In the genomic region with DNA sequence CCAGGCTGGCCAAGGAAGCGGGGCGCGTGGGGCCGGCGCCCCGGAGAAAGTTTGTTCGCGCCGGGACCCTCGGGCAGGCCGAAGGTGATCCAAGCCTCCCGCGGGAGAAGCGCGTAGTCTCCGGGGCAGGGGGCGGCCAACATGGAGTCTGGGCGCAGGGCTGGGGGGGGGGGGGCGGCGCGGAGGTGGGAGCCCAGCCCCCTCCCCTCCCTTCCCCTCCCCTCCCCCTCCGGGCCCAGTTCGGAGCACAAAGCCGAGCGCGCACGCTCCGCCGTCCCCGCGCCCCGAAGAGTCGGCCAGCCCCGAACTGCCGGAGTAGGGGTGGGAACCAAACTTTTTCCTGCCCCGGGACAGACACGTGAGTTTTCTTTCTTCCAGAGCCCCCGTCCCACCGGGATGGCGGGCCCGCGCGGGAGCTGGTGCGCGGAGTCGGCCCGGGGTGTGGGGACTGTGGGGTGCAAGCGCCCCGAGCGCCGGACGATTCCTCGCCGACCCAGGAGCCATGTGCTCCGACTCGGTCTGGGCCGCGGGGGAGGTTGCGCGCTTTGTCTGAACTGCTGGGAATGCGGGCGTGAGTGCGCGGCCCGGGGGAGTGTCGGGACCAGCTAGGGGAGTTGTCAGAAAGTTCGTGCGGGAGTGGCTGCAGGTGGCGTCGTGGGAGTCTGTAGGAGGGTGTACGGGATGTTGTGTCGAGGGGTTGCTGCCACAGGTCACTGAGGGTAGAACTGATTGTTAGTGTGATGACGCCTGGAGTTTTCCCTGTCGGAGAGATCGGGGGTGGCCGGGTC, we compare ENCODE assay signal across 1 cellular context.
TF ChIP-seq lines count a peak whose summit lies in the region.

No MANE protein-coding gene starts in this region.

TF ChIP-seq in HepG2, 621 proteins besides CTCF, POLR2A, EP300 and RAD21 (continued from another document and continues in another):
- TF ChIP-seq ZBTB42 (CRISPR knock-in tag; IDR thresholded peaks at IDR 0.05) (peak; percentile 70; the same call in 1 of the 2 replicates), PCBP2 (optimal IDR thresholded peaks at IDR 0.05; ENCODE audit: low read depth, low read length, poor library complexity, severe bottlenecking) (no peak), MEIS1 (CRISPR knock-in tag; IDR thresholded peaks at IDR 0.05; ENCODE audit: borderline replicate concordance) (no peak; the same call in 1 of the 2 replicates), MXI1 (IDR thresholded peaks at IDR 0.05; ENCODE audit: borderline replicate concordance, low read depth, low read length) (peak; percentile 80; the same call in 2 of the 3 replicates), MTA3 (CRISPR knock-in tag; IDR thresholded peaks at IDR 0.05) (no peak), ZFP82 (CRISPR knock-in tag; IDR thresholded peaks at IDR 0.05; ENCODE audit: borderline replicate concordance) (no peak), HMGA1 (CRISPR knock-in tag; conservative IDR thresholded peaks at IDR 0.05) (no peak), YEATS4 (CRISPR knock-in tag; IDR thresholded peaks at IDR 0.05; ENCODE audit: borderline replicate concordance) (peak; percentile 67; the same call in 1 of the 2 replicates), ZSCAN20 (CRISPR knock-in tag; IDR thresholded peaks at IDR 0.05; ENCODE audit: borderline replicate concordance) (peak; percentile 51; the same call in 1 of the 2 replicates), POLR2AphosphoS5 (IDR thresholded peaks at IDR 0.05; ENCODE audit: low read depth, low read length) (peak; percentile 48), ETV5 (CRISPR knock-in tag; IDR thresholded peaks at IDR 0.05; ENCODE audit: borderline replicate concordance) (no peak), ZSCAN12 (CRISPR knock-in tag; IDR thresholded peaks at IDR 0.05) (peak; percentile 26; the same call in 1 of the 2 replicates), ZNF530 (CRISPR knock-in tag; IDR thresholded peaks at IDR 0.05; ENCODE audit: low read depth) (no peak), TOPORS (CRISPR knock-in tag; IDR thresholded peaks at IDR 0.05) (no peak; the same call in 1 of the 2 replicates), ARHGAP35 (CRISPR knock-in tag; IDR thresholded peaks at IDR 0.05; ENCODE audit: borderline replicate concordance) (peak; percentile 81), CHCHD3 (CRISPR knock-in tag; IDR thresholded peaks at IDR 0.05) (peak; percentile 93), ZNF224 (CRISPR knock-in tag; IDR thresholded peaks at IDR 0.05) (peak; percentile 78; the same call in 1 of the 2 replicates), SETDB1 (CRISPR knock-in tag; IDR thresholded peaks at IDR 0.05; ENCODE audit: borderline replicate concordance) (0 out of 2 replicates have a peak, but pooled peaks have one; percentile 32), TEAD2 (CRISPR knock-in tag; IDR thresholded peaks at IDR 0.05) (no peak; the same call in 1 of the 2 replicates), ATM (IDR thresholded peaks at IDR 0.05; ENCODE audit: borderline replicate concordance) (no peak), ZNF260 (CRISPR knock-in tag; IDR thresholded peaks at IDR 0.05; ENCODE audit: borderline replicate concordance, low read depth) (0 out of 2 replicates have a peak, but pooled peaks have one; percentile 62), SMARCC2 (IDR thresholded peaks at IDR 0.05) (no peak), CEBPG (CRISPR knock-in tag; IDR thresholded peaks at IDR 0.05) (no peak; the same call in 1 of the 2 replicates), ZNF256 (CRISPR knock-in tag; conservative IDR thresholded peaks at IDR 0.05) (peak; percentile 72), IRX3 (CRISPR knock-in tag; IDR thresholded peaks at IDR 0.05; ENCODE audit: borderline replicate concordance, low read depth) (no peak), TBX2 (CRISPR knock-in tag; IDR thresholded peaks at IDR 0.05; ENCODE audit: borderline replicate concordance) (peak; percentile 70), ZNF44 (CRISPR knock-in tag; IDR thresholded peaks at IDR 0.05) (peak; percentile 85; the same call in 1 of the 2 replicates), RBFOX2 (IDR thresholded peaks at IDR 0.05; ENCODE audit: low read depth, low read length) (peak; percentile 89), ZNF101 (CRISPR knock-in tag; IDR thresholded peaks at IDR 0.05; ENCODE audit: borderline replicate concordance, low read depth) (no peak)
- TF ChIP-seq, protein P1, sequence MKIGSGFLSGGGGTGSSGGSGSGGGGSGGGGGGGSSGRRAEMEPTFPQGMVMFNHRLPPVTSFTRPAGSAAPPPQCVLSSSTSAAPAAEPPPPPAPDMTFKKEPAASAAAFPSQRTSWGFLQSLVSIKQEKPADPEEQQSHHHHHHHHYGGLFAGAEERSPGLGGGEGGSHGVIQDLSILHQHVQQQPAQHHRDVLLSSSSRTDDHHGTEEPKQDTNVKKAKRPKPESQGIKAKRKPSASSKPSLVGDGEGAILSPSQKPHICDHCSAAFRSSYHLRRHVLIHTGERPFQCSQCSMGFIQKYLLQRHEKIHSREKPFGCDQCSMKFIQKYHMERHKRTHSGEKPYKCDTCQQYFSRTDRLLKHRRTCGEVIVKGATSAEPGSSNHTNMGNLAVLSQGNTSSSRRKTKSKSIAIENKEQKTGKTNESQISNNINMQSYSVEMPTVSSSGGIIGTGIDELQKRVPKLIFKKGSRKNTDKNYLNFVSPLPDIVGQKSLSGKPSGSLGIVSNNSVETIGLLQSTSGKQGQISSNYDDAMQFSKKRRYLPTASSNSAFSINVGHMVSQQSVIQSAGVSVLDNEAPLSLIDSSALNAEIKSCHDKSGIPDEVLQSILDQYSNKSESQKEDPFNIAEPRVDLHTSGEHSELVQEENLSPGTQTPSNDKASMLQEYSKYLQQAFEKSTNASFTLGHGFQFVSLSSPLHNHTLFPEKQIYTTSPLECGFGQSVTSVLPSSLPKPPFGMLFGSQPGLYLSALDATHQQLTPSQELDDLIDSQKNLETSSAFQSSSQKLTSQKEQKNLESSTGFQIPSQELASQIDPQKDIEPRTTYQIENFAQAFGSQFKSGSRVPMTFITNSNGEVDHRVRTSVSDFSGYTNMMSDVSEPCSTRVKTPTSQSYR (CRISPR knock-in tag; IDR thresholded peaks at IDR 0.05; ENCODE audit: borderline replicate concordance), result peak; percentile 71
- TF ChIP-seq, protein P2, sequence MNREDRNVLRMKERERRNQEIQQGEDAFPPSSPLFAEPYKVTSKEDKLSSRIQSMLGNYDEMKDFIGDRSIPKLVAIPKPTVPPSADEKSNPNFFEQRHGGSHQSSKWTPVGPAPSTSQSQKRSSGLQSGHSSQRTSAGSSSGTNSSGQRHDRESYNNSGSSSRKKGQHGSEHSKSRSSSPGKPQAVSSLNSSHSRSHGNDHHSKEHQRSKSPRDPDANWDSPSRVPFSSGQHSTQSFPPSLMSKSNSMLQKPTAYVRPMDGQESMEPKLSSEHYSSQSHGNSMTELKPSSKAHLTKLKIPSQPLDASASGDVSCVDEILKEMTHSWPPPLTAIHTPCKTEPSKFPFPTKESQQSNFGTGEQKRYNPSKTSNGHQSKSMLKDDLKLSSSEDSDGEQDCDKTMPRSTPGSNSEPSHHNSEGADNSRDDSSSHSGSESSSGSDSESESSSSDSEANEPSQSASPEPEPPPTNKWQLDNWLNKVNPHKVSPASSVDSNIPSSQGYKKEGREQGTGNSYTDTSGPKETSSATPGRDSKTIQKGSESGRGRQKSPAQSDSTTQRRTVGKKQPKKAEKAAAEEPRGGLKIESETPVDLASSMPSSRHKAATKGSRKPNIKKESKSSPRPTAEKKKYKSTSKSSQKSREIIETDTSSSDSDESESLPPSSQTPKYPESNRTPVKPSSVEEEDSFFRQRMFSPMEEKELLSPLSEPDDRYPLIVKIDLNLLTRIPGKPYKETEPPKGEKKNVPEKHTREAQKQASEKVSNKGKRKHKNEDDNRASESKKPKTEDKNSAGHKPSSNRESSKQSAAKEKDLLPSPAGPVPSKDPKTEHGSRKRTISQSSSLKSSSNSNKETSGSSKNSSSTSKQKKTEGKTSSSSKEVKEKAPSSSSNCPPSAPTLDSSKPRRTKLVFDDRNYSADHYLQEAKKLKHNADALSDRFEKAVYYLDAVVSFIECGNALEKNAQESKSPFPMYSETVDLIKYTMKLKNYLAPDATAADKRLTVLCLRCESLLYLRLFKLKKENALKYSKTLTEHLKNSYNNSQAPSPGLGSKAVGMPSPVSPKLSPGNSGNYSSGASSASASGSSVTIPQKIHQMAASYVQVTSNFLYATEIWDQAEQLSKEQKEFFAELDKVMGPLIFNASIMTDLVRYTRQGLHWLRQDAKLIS (CRISPR knock-in tag; IDR thresholded peaks at IDR 0.05), result no peak; the same call in 1 of the 2 replicates
- TF ChIP-seq, protein P3, sequence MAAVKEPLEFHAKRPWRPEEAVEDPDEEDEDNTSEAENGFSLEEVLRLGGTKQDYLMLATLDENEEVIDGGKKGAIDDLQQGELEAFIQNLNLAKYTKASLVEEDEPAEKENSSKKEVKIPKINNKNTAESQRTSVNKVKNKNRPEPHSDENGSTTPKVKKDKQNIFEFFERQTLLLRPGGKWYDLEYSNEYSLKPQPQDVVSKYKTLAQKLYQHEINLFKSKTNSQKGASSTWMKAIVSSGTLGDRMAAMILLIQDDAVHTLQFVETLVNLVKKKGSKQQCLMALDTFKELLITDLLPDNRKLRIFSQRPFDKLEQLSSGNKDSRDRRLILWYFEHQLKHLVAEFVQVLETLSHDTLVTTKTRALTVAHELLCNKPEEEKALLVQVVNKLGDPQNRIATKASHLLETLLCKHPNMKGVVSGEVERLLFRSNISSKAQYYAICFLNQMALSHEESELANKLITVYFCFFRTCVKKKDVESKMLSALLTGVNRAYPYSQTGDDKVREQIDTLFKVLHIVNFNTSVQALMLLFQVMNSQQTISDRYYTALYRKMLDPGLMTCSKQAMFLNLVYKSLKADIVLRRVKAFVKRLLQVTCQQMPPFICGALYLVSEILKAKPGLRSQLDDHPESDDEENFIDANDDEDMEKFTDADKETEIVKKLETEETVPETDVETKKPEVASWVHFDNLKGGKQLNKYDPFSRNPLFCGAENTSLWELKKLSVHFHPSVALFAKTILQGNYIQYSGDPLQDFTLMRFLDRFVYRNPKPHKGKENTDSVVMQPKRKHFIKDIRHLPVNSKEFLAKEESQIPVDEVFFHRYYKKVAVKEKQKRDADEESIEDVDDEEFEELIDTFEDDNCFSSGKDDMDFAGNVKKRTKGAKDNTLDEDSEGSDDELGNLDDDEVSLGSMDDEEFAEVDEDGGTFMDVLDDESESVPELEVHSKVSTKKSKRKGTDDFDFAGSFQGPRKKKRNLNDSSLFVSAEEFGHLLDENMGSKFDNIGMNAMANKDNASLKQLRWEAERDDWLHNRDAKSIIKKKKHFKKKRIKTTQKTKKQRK (IDR thresholded peaks at IDR 0.05; ENCODE audit: low read length), result no peak
- TF ChIP-seq, protein P4, sequence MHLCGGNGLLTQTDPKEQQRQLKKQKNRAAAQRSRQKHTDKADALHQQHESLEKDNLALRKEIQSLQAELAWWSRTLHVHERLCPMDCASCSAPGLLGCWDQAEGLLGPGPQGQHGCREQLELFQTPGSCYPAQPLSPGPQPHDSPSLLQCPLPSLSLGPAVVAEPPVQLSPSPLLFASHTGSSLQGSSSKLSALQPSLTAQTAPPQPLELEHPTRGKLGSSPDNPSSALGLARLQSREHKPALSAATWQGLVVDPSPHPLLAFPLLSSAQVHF (CRISPR knock-in tag; IDR thresholded peaks at IDR 0.05), result peak; percentile 90; the same call in 1 of the 2 replicates
- TF ChIP-seq, protein P5, sequence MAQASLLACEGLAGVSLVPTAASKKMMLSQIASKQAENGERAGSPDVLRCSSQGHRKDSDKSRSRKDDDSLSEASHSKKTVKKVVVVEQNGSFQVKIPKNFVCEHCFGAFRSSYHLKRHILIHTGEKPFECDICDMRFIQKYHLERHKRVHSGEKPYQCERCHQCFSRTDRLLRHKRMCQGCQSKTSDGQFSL (CRISPR knock-in tag; IDR thresholded peaks at IDR 0.05), result peak; percentile 86
- TF ChIP-seq, protein P6, sequence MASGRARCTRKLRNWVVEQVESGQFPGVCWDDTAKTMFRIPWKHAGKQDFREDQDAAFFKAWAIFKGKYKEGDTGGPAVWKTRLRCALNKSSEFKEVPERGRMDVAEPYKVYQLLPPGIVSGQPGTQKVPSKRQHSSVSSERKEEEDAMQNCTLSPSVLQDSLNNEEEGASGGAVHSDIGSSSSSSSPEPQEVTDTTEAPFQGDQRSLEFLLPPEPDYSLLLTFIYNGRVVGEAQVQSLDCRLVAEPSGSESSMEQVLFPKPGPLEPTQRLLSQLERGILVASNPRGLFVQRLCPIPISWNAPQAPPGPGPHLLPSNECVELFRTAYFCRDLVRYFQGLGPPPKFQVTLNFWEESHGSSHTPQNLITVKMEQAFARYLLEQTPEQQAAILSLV (CRISPR knock-in tag; IDR thresholded peaks at IDR 0.05; ENCODE audit: borderline replicate concordance), result peak; percentile 29; the same call in 1 of the 2 replicates
- TF ChIP-seq, protein P7, sequence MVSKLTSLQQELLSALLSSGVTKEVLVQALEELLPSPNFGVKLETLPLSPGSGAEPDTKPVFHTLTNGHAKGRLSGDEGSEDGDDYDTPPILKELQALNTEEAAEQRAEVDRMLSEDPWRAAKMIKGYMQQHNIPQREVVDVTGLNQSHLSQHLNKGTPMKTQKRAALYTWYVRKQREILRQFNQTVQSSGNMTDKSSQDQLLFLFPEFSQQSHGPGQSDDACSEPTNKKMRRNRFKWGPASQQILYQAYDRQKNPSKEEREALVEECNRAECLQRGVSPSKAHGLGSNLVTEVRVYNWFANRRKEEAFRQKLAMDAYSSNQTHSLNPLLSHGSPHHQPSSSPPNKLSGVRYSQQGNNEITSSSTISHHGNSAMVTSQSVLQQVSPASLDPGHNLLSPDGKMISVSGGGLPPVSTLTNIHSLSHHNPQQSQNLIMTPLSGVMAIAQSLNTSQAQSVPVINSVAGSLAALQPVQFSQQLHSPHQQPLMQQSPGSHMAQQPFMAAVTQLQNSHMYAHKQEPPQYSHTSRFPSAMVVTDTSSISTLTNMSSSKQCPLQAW (CRISPR knock-in tag; IDR thresholded peaks at IDR 0.05), result peak; percentile 85
- TF ChIP-seq, protein P8, sequence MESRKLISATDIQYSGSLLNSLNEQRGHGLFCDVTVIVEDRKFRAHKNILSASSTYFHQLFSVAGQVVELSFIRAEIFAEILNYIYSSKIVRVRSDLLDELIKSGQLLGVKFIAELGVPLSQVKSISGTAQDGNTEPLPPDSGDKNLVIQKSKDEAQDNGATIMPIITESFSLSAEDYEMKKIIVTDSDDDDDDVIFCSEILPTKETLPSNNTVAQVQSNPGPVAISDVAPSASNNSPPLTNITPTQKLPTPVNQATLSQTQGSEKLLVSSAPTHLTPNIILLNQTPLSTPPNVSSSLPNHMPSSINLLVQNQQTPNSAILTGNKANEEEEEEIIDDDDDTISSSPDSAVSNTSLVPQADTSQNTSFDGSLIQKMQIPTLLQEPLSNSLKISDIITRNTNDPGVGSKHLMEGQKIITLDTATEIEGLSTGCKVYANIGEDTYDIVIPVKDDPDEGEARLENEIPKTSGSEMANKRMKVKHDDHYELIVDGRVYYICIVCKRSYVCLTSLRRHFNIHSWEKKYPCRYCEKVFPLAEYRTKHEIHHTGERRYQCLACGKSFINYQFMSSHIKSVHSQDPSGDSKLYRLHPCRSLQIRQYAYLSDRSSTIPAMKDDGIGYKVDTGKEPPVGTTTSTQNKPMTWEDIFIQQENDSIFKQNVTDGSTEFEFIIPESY (CRISPR knock-in tag; IDR thresholded peaks at IDR 0.05), result no peak
- TF ChIP-seq, protein P9, sequence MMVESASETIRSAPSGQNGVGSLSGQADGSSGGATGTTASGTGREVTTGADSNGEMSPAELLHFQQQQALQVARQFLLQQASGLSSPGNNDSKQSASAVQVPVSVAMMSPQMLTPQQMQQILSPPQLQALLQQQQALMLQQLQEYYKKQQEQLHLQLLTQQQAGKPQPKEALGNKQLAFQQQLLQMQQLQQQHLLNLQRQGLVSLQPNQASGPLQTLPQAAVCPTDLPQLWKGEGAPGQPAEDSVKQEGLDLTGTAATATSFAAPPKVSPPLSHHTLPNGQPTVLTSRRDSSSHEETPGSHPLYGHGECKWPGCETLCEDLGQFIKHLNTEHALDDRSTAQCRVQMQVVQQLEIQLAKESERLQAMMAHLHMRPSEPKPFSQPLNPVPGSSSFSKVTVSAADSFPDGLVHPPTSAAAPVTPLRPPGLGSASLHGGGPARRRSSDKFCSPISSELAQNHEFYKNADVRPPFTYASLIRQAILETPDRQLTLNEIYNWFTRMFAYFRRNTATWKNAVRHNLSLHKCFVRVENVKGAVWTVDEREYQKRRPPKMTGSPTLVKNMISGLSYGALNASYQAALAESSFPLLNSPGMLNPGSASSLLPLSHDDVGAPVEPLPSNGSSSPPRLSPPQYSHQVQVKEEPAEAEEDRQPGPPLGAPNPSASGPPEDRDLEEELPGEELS (CRISPR knock-in tag; IDR thresholded peaks at IDR 0.05), result 0 out of 2 replicates have a peak, but pooled peaks have one; percentile 10
